In genomic region chr1:170664283-170664827, GRCh38 we compare ENCODE assay signal across 1 cellular context.
TF ChIP-seq lines count a peak whose summit lies in the region.

No MANE protein-coding gene starts in this region.

TF ChIP-seq in SK-N-SH, 30 proteins besides CTCF, POLR2A, EP300 and RAD21 (continued from another document):
- TF ChIP-seq NRF1 (IDR thresholded peaks at IDR 0.05; ENCODE audit: low read depth, low read length) (0 out of 2 replicates have a peak, but pooled peaks have one; percentile 18), RFX5 (IDR thresholded peaks at IDR 0.05; ENCODE audit: low read length) (no peak), GABPA (IDR thresholded peaks at IDR 0.05; ENCODE audit: low read depth) (no peak), POLR2AphosphoS5 (IDR thresholded peaks at IDR 0.05; ENCODE audit: low read depth, low read length) (peak; percentile 12), TEAD4 (IDR thresholded peaks at IDR 0.05; ENCODE audit: borderline replicate concordance, insufficient read depth) (no peak), REST (IDR thresholded peaks at IDR 0.05; ENCODE audit: low read depth, low read length) (no peak), RCOR1 (IDR thresholded peaks at IDR 0.05; ENCODE audit: low read length) (no peak), ELF1 (IDR thresholded peaks at IDR 0.05) (no peak), FOXJ3 (CRISPR knock-in tag; IDR thresholded peaks at IDR 0.05) (no peak), USF2 (IDR thresholded peaks at IDR 0.05; ENCODE audit: borderline replicate concordance, low read depth, low read length) (no peak), RXRA (IDR thresholded peaks at IDR 0.05; ENCODE audit: borderline replicate concordance, low read depth) (no peak), TAF1 (IDR thresholded peaks at IDR 0.05; ENCODE audit: borderline replicate concordance, low read depth, low read length) (peak; percentile 0; the same call in 1 of the 2 replicates), CHD2 (IDR thresholded peaks at IDR 0.05; ENCODE audit: low read length, partially characterized antibody) (no peak)
